In the genomic region with DNA sequence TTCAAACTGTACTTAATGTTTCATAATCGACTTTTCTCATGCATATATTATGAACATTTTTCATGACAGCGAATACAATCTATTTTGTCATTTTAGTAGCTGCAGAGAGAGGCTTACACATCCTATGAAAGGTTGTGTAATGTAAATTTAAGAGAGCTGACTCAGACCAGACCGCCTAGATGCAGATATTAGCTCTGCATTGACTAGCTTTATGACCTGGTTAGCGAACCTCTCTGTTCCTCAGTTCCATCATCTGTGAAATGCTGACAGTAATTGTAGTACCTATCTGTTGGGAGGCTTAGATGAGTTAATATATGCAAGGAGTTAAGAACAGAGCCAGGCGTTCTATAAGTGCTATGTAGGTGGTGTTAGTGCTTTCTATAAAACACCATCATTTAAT, we compare ENCODE assay signal across 17 cellular contexts.
"Had no signal": no experiment of that assay in that cellular context is flagged by ENCODE, and none has a peak within 500 bp of the region (broad histone marks: within the 10 kb centered on the region; RNA-seq: fewer than 3 reads in every experiment).

No MANE protein-coding gene starts in this region.

- H3K27me3 Mint-ChIP-seq: stimulated activated naive CD8-positive, alpha-beta T cell treated with anti-CD3 and anti-CD28 coated beads, Interleukin-15, amount 100 ng/mL, for 72 hours had no signal

- H3K4me3 Mint-ChIP-seq: endodermal cell; immature natural killer cell; nephron progenitor cell; stimulated activated naive CD8-positive, alpha-beta T cell treated with anti-CD3 and anti-CD28 coated beads, Interleukin-15, amount 100 ng/mL, for 72 hours had no signal

- H3K9me3 Mint-ChIP-seq: endodermal cell, immature natural killer cell, nephron progenitor cell had no signal

- ATAC-seq: foreskin keratinocyte; lower lobe of right lung; psoas muscle; stimulated activated naive CD8-positive, alpha-beta T cell treated with anti-CD3 and anti-CD28 coated beads, Interleukin-15, amount 100 ng/mL, for 72 hours; upper lobe of right lung had no signal

- H3K27ac Mint-ChIP-seq: endodermal cell; nephron progenitor cell; stimulated activated naive CD8-positive, alpha-beta T cell treated with anti-CD3 and anti-CD28 coated beads, Interleukin-15, amount 100 ng/mL, for 72 hours had no signal

- DNase-seq: effector CD4-positive, alpha-beta T cell; endodermal cell; erythroblast; foreskin keratinocyte; immature natural killer cell; left ventricle myocardium inferior; lower lobe of right lung; mesenchymal stem cell; midbrain; nephron progenitor cell; psoas muscle; sigmoid colon; stimulated activated CD4-positive, alpha-beta T cell treated with anti-CD3 and anti-CD28 coated beads, Interleukin-2, amount 100 ng/mL, for 24 hours; stimulated activated CD4-positive, alpha-beta T cell treated with anti-CD3 and anti-CD28 coated beads, Interleukin-4, amount 100 ng/mL, for 4 hours; stimulated activated naive CD8-positive, alpha-beta T cell treated with anti-CD3 and anti-CD28 coated beads, Interleukin-15, amount 100 ng/mL, for 72 hours; testis; upper lobe of right lung had no signal
